1 cellular context compared by ENCODE assay signal in the genomic region with DNA sequence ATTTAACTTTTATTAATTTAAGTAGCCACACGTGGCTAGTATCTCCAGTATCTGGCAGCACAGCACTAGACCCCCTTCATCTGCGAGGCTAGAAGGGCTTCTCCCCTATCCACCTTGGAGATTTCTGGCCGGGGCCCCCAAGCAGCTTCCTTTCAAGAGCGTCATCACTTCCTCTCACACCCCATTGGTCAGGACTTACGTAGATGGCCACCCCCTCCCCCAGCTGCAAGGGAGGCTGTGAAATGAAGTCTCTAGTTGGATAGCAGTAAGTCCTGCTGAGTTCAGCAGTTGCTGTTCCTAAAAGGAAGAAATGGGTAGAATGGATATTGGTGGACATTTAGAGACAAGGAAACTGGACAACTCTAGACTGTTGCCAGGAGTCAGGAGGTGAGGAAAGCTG.
TF ChIP-seq lines count a peak whose summit lies in the region.

No MANE protein-coding gene starts in this region.

TF ChIP-seq in GM23338, 12 proteins besides CTCF, POLR2A, EP300 and RAD21 (continued from another document):
- no peak for TF ChIP-seq EZH2 (IDR thresholded peaks at IDR 0.05; ENCODE audit: low read depth, unreplicated experiment)
